ENCODE assay signal across 11 cellular contexts in genomic region chr5:107373511-107374263, GRCh38.
DNase-seq lines count a peak whose midpoint lies in the region; ATAC-seq, FAIRE-seq and TF ChIP-seq lines count a peak whose summit lies in the region.
"Had no signal": no experiment of that assay in that cellular context is flagged by ENCODE, and none has a peak within 500 bp of the region (broad histone marks: within the 10 kb centered on the region; RNA-seq: fewer than 3 reads in every experiment).

No MANE protein-coding gene starts in this region.

- no peak overlapping the region for H2AFZ ChIP-seq in SU-DHL-6 (ENCODE audit: low read depth, low read length, severe bottlenecking)

- H3K27me3 ChIP-seq in SU-DHL-6 (ENCODE audit: low read length) = no peaks in the 10 kb centered on the region
- H3K27me3 ChIP-seq: heart left ventricle had no signal

- FAIRE-seq in GM18507 (lab: Jason Lieb, UNC) (peak; percentile 77), frontal cortex (lab: Jason Lieb, UNC) (no peak)

- H3K4me3 ChIP-seq in SU-DHL-6 (ENCODE audit: insufficient read depth, low read length, poor library complexity, severe bottlenecking) (peak overlapping the region; percentile 4), foreskin fibroblast (ENCODE audit: low read depth in 1 of 2, low read length in 2 of 2) (no peak overlapping the region)
- H3K4me3 ChIP-seq: heart left ventricle had no signal

- ATAC-seq in GM21423 (IDR thresholded peaks at IDR 0.05; ENCODE audit: unreplicated experiment) = peak; percentile 80
- ATAC-seq in HG03095 (IDR thresholded peaks at IDR 0.05; ENCODE audit: unreplicated experiment) = peak; percentile 67
- ATAC-seq: activated CD8-positive, alpha-beta T cell treated with anti-CD3 and anti-CD28 coated beads for 36 hours; heart left ventricle had no signal

- DNase-seq in GM18507 (ENCODE audit: extremely low spot score, insufficient read length, low read depth) (no peak), UCSD-AML1 (lab: John Stamatoyannopoulos, UW; ENCODE audit: unreplicated experiment) (no peak), NCI-H1436 (lab: John Stamatoyannopoulos, UW) (no peak), foreskin fibroblast (no peak), frontal cortex (ENCODE audit: low spot score in 2 of 2) (no peak)
- DNase-seq: activated CD8-positive, alpha-beta T cell treated with anti-CD3 and anti-CD28 coated beads for 36 hours; heart left ventricle; NCI-H524 treated with DMSO at 0.1 percent for 48 hours had no signal

- H4K20me1 ChIP-seq in SU-DHL-6 (ENCODE audit: low read depth, low read length) = no peaks in the 10 kb centered on the region

- peak overlapping the region; percentile 18; the same call in 1 of the 2 replicates for H3K9ac ChIP-seq in SU-DHL-6 (ENCODE audit: low read length)

- no peak for TF ChIP-seq CTCF in SU-DHL-6 (IDR thresholded peaks at IDR 0.05; ENCODE audit: insufficient read depth, low read length, poor library complexity, severe bottlenecking)
- TF ChIP-seq CTCF in foreskin fibroblast (IDR thresholded peaks at IDR 0.05; ENCODE audit: low read depth, low read length) = no peak

- no peaks in the 10 kb centered on the region for H3K9me3 ChIP-seq in SU-DHL-6 (ENCODE audit: insufficient read depth, low read length)
- H3K9me3 ChIP-seq: heart left ventricle had no signal

- H3K79me2 ChIP-seq in SU-DHL-6 (ENCODE audit: insufficient read depth, low read length) = no peaks in the 10 kb centered on the region

- no peaks in the 10 kb centered on the region for H3K36me3 ChIP-seq in SU-DHL-6 (ENCODE audit: low read length)
- H3K36me3 ChIP-seq: heart left ventricle had no signal

- no peaks in the 10 kb centered on the region for H3F3A ChIP-seq in SU-DHL-6 (ENCODE audit: insufficient read depth)

- H3K27ac ChIP-seq in SU-DHL-6 (ENCODE audit: low read depth, low read length) = peak overlapping the region; percentile 38
- H3K27ac ChIP-seq: heart left ventricle had no signal

- no peaks in the 10 kb centered on the region for H3K9me2 ChIP-seq in SU-DHL-6 (replicated peaks; ENCODE audit: insufficient read depth, low read length)

- peak overlapping the region; percentile 65 for H3K4me2 ChIP-seq in SU-DHL-6 (ENCODE audit: low read depth, low read length, poor library complexity, severe bottlenecking)
